ENCODE assay signal across 1 cellular context in genomic region chr7:101290177-101291037, GRCh38.
TF ChIP-seq lines count a peak whose summit lies in the region.

No MANE protein-coding gene starts in this region.

TF ChIP-seq in GM12878, 131 proteins besides CTCF, POLR2A, EP300 and RAD21:
- TF ChIP-seq SMC3 (IDR thresholded peaks at IDR 0.05; ENCODE audit: borderline replicate concordance, low read length), result 0 out of 2 replicates have a peak, but pooled peaks have one; percentile 8
- TF ChIP-seq EGR1 (IDR thresholded peaks at IDR 0.05; ENCODE audit: borderline replicate concordance in 1 of 2, low read depth in 2 of 2, low read length in 2 of 2), result 0 out of 3 replicates have a peak, but pooled peaks of 1 of the 2 experiments have one; percentile 34
- peak; percentile 70 for TF ChIP-seq MEF2B (IDR thresholded peaks at IDR 0.05; ENCODE audit: partially characterized antibody, poor library complexity, severe bottlenecking)
- TF ChIP-seq BHLHE40 (IDR thresholded peaks at IDR 0.05; ENCODE audit: borderline replicate concordance in 1 of 2, low read depth in 2 of 2, low read length in 1 of 2), result peak; percentile 46 to 77; a peak in 3 of 4 replicates
TF ChIP-seq in GM12878: peak in this region for 4; not testable (repeated sequence) for 127.
